In genomic region chr1:178885869-178886268, GRCh38 we compare ENCODE assay signal across 13 cellular contexts. TPM values are rescaled to one million over a fixed set of nuclear protein-coding genes. Genes with fewer than 3 reads are reported as not detected.
"Had no signal": no experiment of that assay in that cellular context is flagged by ENCODE, and none has a peak within 500 bp of the region (broad histone marks: within the 10 kb centered on the region; RNA-seq: fewer than 3 reads in every experiment).

No MANE protein-coding gene starts in this region.

- H3K27ac ChIP-seq: gastrocnemius medialis, heart left ventricle, lower lobe of right lung, prostate gland, suprapubic skin had no signal

- H3K4me3 ChIP-seq: gastrocnemius medialis, heart left ventricle, lower lobe of right lung, prostate gland, suprapubic skin had no signal

- H3K9me3 ChIP-seq: gastrocnemius medialis, heart left ventricle, lower lobe of right lung, prostate gland, suprapubic skin had no signal

- H3K4me1 ChIP-seq: gastrocnemius medialis, heart left ventricle, lower lobe of right lung, prostate gland, suprapubic skin had no signal

- DNase-seq: activated naive CD4-positive, alpha-beta T cell; activated naive CD8-positive, alpha-beta T cell treated with anti-CD3 and anti-CD28 coated beads, Interleukin-2, amount 50 U/mL, for 24 hours; aorta; effector memory CD8-positive, alpha-beta T cell; gastrocnemius medialis; heart left ventricle; left colon; lower lobe of right lung; small intestine; trophoblast cell had no signal

- H3K27me3 ChIP-seq: gastrocnemius medialis, heart left ventricle, suprapubic skin had no signal

- H3K36me3 ChIP-seq: gastrocnemius medialis, lower lobe of right lung, prostate gland had no signal

RNA-seq across cellular contexts. Expression of gene ANGPTL1, which starts 15.0 kb away (rescaled TPM):
- polyA plus RNA-seq: neural cell had no signal
